7 cellular contexts compared by ENCODE assay signal in genomic region chr1:198315331-198315730, GRCh38.
DNase-seq lines count a peak whose midpoint lies in the region; ATAC-seq, FAIRE-seq and TF ChIP-seq lines count a peak whose summit lies in the region.
"Not testable (repeated sequence)": the region's sequence is repeated elsewhere in the genome, so short reads cannot be mapped to it uniquely, and the experiment has no call there.

No MANE protein-coding gene starts in this region.

- CTCF ChIA-PET in CD8-positive, alpha-beta T cell (lab: Charles Lee) = not testable (repeated sequence)

- H3K4me1 ChIP-seq in CD8-positive, alpha-beta T cell (ENCODE audit: insufficient read depth, low read length); astrocyte (ENCODE audit: insufficient read depth, low read length): not testable (repeated sequence)
- H3K4me1 ChIP-seq in GM23338 (ENCODE audit: insufficient read depth) = peaks cover 37% of the 10 kb centered on the region
- peaks cover 29% of the 10 kb centered on the region for H3K4me1 ChIP-seq in HUES6 (ENCODE audit: control insufficient read depth, insufficient read depth, low read length)
- peaks cover 14% of the 10 kb centered on the region for H3K4me1 ChIP-seq in iPS-15b (ENCODE audit: control insufficient read depth, insufficient read depth, low read length)

- peaks cover 26% of the 10 kb centered on the region for H3K4me1 Mint-ChIP-seq in CD8-positive, alpha-beta T cell (ENCODE audit: low read depth)
- H3K4me1 Mint-ChIP-seq in GM23338 = peaks cover 36% of the 10 kb centered on the region
- peaks cover 23% of the 10 kb centered on the region for H3K4me1 Mint-ChIP-seq in activated T-helper 1 cell treated with anti-CD3 and anti-CD28 coated beads, Interleukin-12 subunit alpha, Interleukin-12 subunit beta, Interleukin-2, Interleukin-4 antibody, amounts not matched to agents 30 ng/mL and 10 ng/mL and 1 ng/mL, durations not matched to agents 14 hours and 24 hours and 36 hours (ENCODE audit: low read depth)
- not testable (repeated sequence) for H3K4me1 Mint-ChIP-seq in astrocyte (ENCODE audit: low read depth, unreplicated experiment)
- H3K4me1 Mint-ChIP-seq in stimulated activated effector memory CD8-positive, alpha-beta T cell treated with anti-CD3 and anti-CD28 coated beads, Interleukin-12 subunit alpha, Interleukin-12 subunit beta, amount 100 ng/mL, for 72 hours = peaks cover 42% of the 10 kb centered on the region

- peaks cover 52% of the 10 kb centered on the region for H3K36me3 Mint-ChIP-seq in CD8-positive, alpha-beta T cell
- H3K36me3 Mint-ChIP-seq in GM23338 (ENCODE audit: low read depth) = peaks cover 16% of the 10 kb centered on the region; the same call in 2 of the 3 replicates
- H3K36me3 Mint-ChIP-seq in activated T-helper 1 cell treated with anti-CD3 and anti-CD28 coated beads, Interleukin-12 subunit alpha, Interleukin-12 subunit beta, Interleukin-2, Interleukin-4 antibody, amounts not matched to agents 30 ng/mL and 10 ng/mL and 1 ng/mL, durations not matched to agents 14 hours and 24 hours and 36 hours (ENCODE audit: low read depth) = peaks cover 28% of the 10 kb centered on the region
- peaks cover 12% of the 10 kb centered on the region for H3K36me3 Mint-ChIP-seq in astrocyte (ENCODE audit: low read depth, unreplicated experiment)
- peaks cover 48% of the 10 kb centered on the region for H3K36me3 Mint-ChIP-seq in stimulated activated effector memory CD8-positive, alpha-beta T cell treated with anti-CD3 and anti-CD28 coated beads, Interleukin-12 subunit alpha, Interleukin-12 subunit beta, amount 100 ng/mL, for 72 hours

- POLR2A ChIA-PET in CD8-positive, alpha-beta T cell (lab: Charles Lee) = not testable (repeated sequence)

- not testable (repeated sequence) for H3K4me3 Mint-ChIP-seq in CD8-positive, alpha-beta T cell; activated T-helper 1 cell treated with anti-CD3 and anti-CD28 coated beads, Interleukin-12 subunit alpha, Interleukin-12 subunit beta, Interleukin-2, Interleukin-4 antibody, amounts not matched to agents 30 ng/mL and 10 ng/mL and 1 ng/mL, durations not matched to agents 14 hours and 24 hours and 36 hours; astrocyte (ENCODE audit: unreplicated experiment); stimulated activated effector memory CD8-positive, alpha-beta T cell treated with anti-CD3 and anti-CD28 coated beads, Interleukin-12 subunit alpha, Interleukin-12 subunit beta, amount 100 ng/mL, for 72 hours
- H3K4me3 Mint-ChIP-seq in GM23338 = peak overlapping the region; percentile 61

- not testable (repeated sequence) for H3F3A ChIP-seq in GM23338 (replicated peaks; ENCODE audit: low read depth)

- not testable (repeated sequence) for H3K9me3 Mint-ChIP-seq in CD8-positive, alpha-beta T cell; activated T-helper 1 cell treated with anti-CD3 and anti-CD28 coated beads, Interleukin-12 subunit alpha, Interleukin-12 subunit beta, Interleukin-2, Interleukin-4 antibody, amounts not matched to agents 30 ng/mL and 10 ng/mL and 1 ng/mL, durations not matched to agents 14 hours and 24 hours and 36 hours; astrocyte (ENCODE audit: unreplicated experiment); stimulated activated effector memory CD8-positive, alpha-beta T cell treated with anti-CD3 and anti-CD28 coated beads, Interleukin-12 subunit alpha, Interleukin-12 subunit beta, amount 100 ng/mL, for 72 hours
- H3K9me3 Mint-ChIP-seq in GM23338 = peaks cover 12% of the 10 kb centered on the region; the same call in 2 of the 3 replicates

- H3K27ac ChIP-seq in CD8-positive, alpha-beta T cell (ENCODE audit: low read depth, low read length); GM23338 (ENCODE audit: low read depth); astrocyte (ENCODE audit: low read depth, low read length): not testable (repeated sequence)
- peak overlapping the region; percentile 13; the same call in 1 of the 2 replicates for H3K27ac ChIP-seq in HUES6 (ENCODE audit: low read depth, low read length)

- H3K79me2 ChIP-seq in GM23338 (replicated peaks; ENCODE audit: insufficient read depth) = not testable (repeated sequence)
- peaks cover 13% of the 10 kb centered on the region for H3K79me2 ChIP-seq in astrocyte (ENCODE audit: insufficient read depth, low read length)

- not testable (repeated sequence) for H3K9ac ChIP-seq in HUES6 (ENCODE audit: low read length); astrocyte (ENCODE audit: low read length); iPS-15b (ENCODE audit: low read depth, low read length)

- not testable (repeated sequence) for H3K9me2 ChIP-seq in GM23338 (ENCODE audit: insufficient read depth)

- ATAC-seq in CD8-positive, alpha-beta T cell; stimulated activated effector memory CD8-positive, alpha-beta T cell treated with anti-CD3 and anti-CD28 coated beads, Interleukin-12 subunit alpha, Interleukin-12 subunit beta, amount 100 ng/mL, for 72 hours: not testable (repeated sequence)
- ATAC-seq in GM23338 = peak; percentile 61

- not testable (repeated sequence) for DNase-seq in CD8-positive, alpha-beta T cell; GM23338 (ENCODE audit: low spot score); activated T-helper 1 cell treated with anti-CD3 and anti-CD28 coated beads, Interleukin-12 subunit alpha, Interleukin-12 subunit beta, Interleukin-2, Interleukin-4 antibody, amounts not matched to agents 30 ng/mL and 10 ng/mL and 1 ng/mL, durations not matched to agents 14 hours and 24 hours and 36 hours (ENCODE audit: low spot score); astrocyte (ENCODE audit: low read depth); stimulated activated effector memory CD8-positive, alpha-beta T cell treated with anti-CD3 and anti-CD28 coated beads, Interleukin-12 subunit alpha, Interleukin-12 subunit beta, amount 100 ng/mL, for 72 hours (ENCODE audit: low spot score in 2 of 2)

- H3K27me3 ChIP-seq in CD8-positive, alpha-beta T cell (ENCODE audit: insufficient read depth, low read length); GM23338 (ENCODE audit: insufficient read depth); HUES6 (ENCODE audit: control insufficient read depth, insufficient read depth, low read length); astrocyte (ENCODE audit: insufficient read depth, low read length); iPS-15b (ENCODE audit: control insufficient read depth, insufficient read depth, low read length): not testable (repeated sequence)

- not testable (repeated sequence) for H3K36me3 ChIP-seq in CD8-positive, alpha-beta T cell (ENCODE audit: insufficient read depth, low read length); GM23338 (ENCODE audit: insufficient read depth); HUES6 (ENCODE audit: control insufficient read depth, insufficient read depth, low read length); iPS-15b (ENCODE audit: control insufficient read depth, insufficient read depth, low read length)
- H3K36me3 ChIP-seq in astrocyte (ENCODE audit: insufficient read depth, low read length) = peaks cover 18% of the 10 kb centered on the region

- not testable (repeated sequence) for H4K20me1 ChIP-seq in GM23338 (replicated peaks; ENCODE audit: insufficient read depth); astrocyte (ENCODE audit: insufficient read depth, low read length)

- TF ChIP-seq CTCF in CD8-positive, alpha-beta T cell (IDR thresholded peaks at IDR 0.05); GM23338 (conservative IDR thresholded peaks at IDR 0.05; ENCODE audit: low read depth in 2 of 2); astrocyte (IDR thresholded peaks at IDR 0.05; ENCODE audit: insufficient read depth, low read depth, low read length): not testable (repeated sequence)

- not testable (repeated sequence) for H3K4me3 ChIP-seq in CD8-positive, alpha-beta T cell (ENCODE audit: low read depth, low read length); astrocyte (ENCODE audit: insufficient read depth, low read depth, low read length)
- peak overlapping the region; percentile 49 for H3K4me3 ChIP-seq in GM23338
- H3K4me3 ChIP-seq in HUES6 (ENCODE audit: low read depth, low read length) = peak overlapping the region; percentile 53; the same call in 1 of the 2 replicates
- H3K4me3 ChIP-seq in iPS-15b (ENCODE audit: low read depth, low read length) = peak overlapping the region; percentile 65

- peak overlapping the region; percentile 73 for H3K4me2 ChIP-seq in GM23338
- H3K4me2 ChIP-seq in astrocyte (ENCODE audit: low read length) = not testable (repeated sequence)

- intact Hi-C loops in CD8-positive, alpha-beta T cell (cut with DNase I, micrococcal nuclease); activated T-helper 1 cell treated with anti-CD3 and anti-CD28 coated beads, Interleukin-12 subunit alpha, Interleukin-12 subunit beta, Interleukin-2, Interleukin-4 antibody, amounts not matched to agents 30 ng/mL and 10 ng/mL and 1 ng/mL, durations not matched to agents 14 hours and 24 hours and 36 hours (cut with micrococcal nuclease): not testable (repeated sequence)

- H2AFZ ChIP-seq in GM23338; astrocyte (ENCODE audit: low read depth, low read length): not testable (repeated sequence)

- not testable (repeated sequence) for FAIRE-seq in astrocyte (lab: Jason Lieb, UNC)

- H3K27ac Mint-ChIP-seq in CD8-positive, alpha-beta T cell = peak overlapping the region; percentile 45
- not testable (repeated sequence) for H3K27ac Mint-ChIP-seq in GM23338
- H3K27ac Mint-ChIP-seq in activated T-helper 1 cell treated with anti-CD3 and anti-CD28 coated beads, Interleukin-12 subunit alpha, Interleukin-12 subunit beta, Interleukin-2, Interleukin-4 antibody, amounts not matched to agents 30 ng/mL and 10 ng/mL and 1 ng/mL, durations not matched to agents 14 hours and 24 hours and 36 hours = peak overlapping the region; percentile 12
- peak overlapping the region; percentile 22 for H3K27ac Mint-ChIP-seq in astrocyte (ENCODE audit: unreplicated experiment)
- H3K27ac Mint-ChIP-seq in stimulated activated effector memory CD8-positive, alpha-beta T cell treated with anti-CD3 and anti-CD28 coated beads, Interleukin-12 subunit alpha, Interleukin-12 subunit beta, amount 100 ng/mL, for 72 hours = peak overlapping the region; percentile 74

- H3K27me3 Mint-ChIP-seq in CD8-positive, alpha-beta T cell (ENCODE audit: low read depth); activated T-helper 1 cell treated with anti-CD3 and anti-CD28 coated beads, Interleukin-12 subunit alpha, Interleukin-12 subunit beta, Interleukin-2, Interleukin-4 antibody, amounts not matched to agents 30 ng/mL and 10 ng/mL and 1 ng/mL, durations not matched to agents 14 hours and 24 hours and 36 hours (ENCODE audit: insufficient read depth); astrocyte (ENCODE audit: low read depth, unreplicated experiment): not testable (repeated sequence)
- H3K27me3 Mint-ChIP-seq in GM23338 (ENCODE audit: insufficient read depth, low read depth, poor library complexity) = peaks cover 11% of the 10 kb centered on the region

- not testable (repeated sequence) for H3K9me3 ChIP-seq in CD8-positive, alpha-beta T cell (ENCODE audit: low read length); HUES6 (ENCODE audit: control insufficient read depth, insufficient read depth, low read depth, low read length); astrocyte (ENCODE audit: insufficient read depth, low read depth, low read length); iPS-15b (ENCODE audit: control insufficient read depth, insufficient read depth, low read length)
